ENCODE assay signal across 11 cellular contexts in genomic region chr2:226216578-226216977, GRCh38.
"Had no signal": no experiment of that assay in that cellular context is flagged by ENCODE, and none has a peak within 500 bp of the region (broad histone marks: within the 10 kb centered on the region; RNA-seq: fewer than 3 reads in every experiment).

No MANE protein-coding gene starts in this region.

- H3K36me3 ChIP-seq: WERI-Rb-1 had no signal

- H3K36me3 Mint-ChIP-seq: activated naive CD8-positive, alpha-beta T cell had no signal

- H3K27ac Mint-ChIP-seq: activated CD4-positive, alpha-beta memory T cell treated with anti-CD3 and anti-CD28 coated beads, Interleukin-2, amount 10 ng/mL, durations not matched to agents 7 days and 5 days; activated CD4-positive, alpha-beta T cell treated with anti-CD3 and anti-CD28 coated beads for 36 hours; activated naive CD4-positive, alpha-beta T cell treated with anti-CD3 and anti-CD28 coated beads for 36 hours; activated naive CD8-positive, alpha-beta T cell; activated T-helper 17 cell treated with anti-CD3 and anti-CD28 coated beads, Interleukin-2, amount 50 U/mL, for 72 hours; T-helper 2 cell treated with Interferon-gamma antibody and Interleukin-4, amounts not matched to agents 5 μg/mL and 100 μg/mL, for 36 hours had no signal

- H3K9me3 Mint-ChIP-seq: activated CD4-positive, alpha-beta memory T cell treated with anti-CD3 and anti-CD28 coated beads, Interleukin-2, amount 10 ng/mL, durations not matched to agents 7 days and 5 days; activated naive CD4-positive, alpha-beta T cell treated with anti-CD3 and anti-CD28 coated beads for 36 hours; activated T-helper 17 cell treated with anti-CD3 and anti-CD28 coated beads, Interleukin-2, amount 50 U/mL, for 72 hours; T-helper 2 cell treated with Interferon-gamma antibody and Interleukin-4, amounts not matched to agents 5 μg/mL and 100 μg/mL, for 36 hours had no signal

- H3K4me1 Mint-ChIP-seq: activated CD4-positive, alpha-beta memory T cell treated with anti-CD3 and anti-CD28 coated beads, Interleukin-2, amount 10 ng/mL, durations not matched to agents 7 days and 5 days; activated CD4-positive, alpha-beta T cell treated with anti-CD3 and anti-CD28 coated beads for 36 hours; activated T-helper 17 cell treated with anti-CD3 and anti-CD28 coated beads, Interleukin-2, amount 50 U/mL, for 72 hours had no signal

- H3K4me3 Mint-ChIP-seq: activated CD4-positive, alpha-beta memory T cell treated with anti-CD3 and anti-CD28 coated beads, Interleukin-2, amount 10 ng/mL, durations not matched to agents 7 days and 5 days; activated CD4-positive, alpha-beta T cell treated with anti-CD3 and anti-CD28 coated beads for 36 hours; activated naive CD4-positive, alpha-beta T cell treated with anti-CD3 and anti-CD28 coated beads for 36 hours; activated naive CD8-positive, alpha-beta T cell; activated T-helper 17 cell treated with anti-CD3 and anti-CD28 coated beads, Interleukin-2, amount 50 U/mL, for 72 hours; T-helper 2 cell treated with Interferon-gamma antibody and Interleukin-4, amounts not matched to agents 5 μg/mL and 100 μg/mL, for 36 hours had no signal

- DNase-seq: activated gamma-delta T cell, NCI-H1436 treated with DMSO at 0.1 percent for 48 hours, NCI-H187, SHP77 treated with DMSO at 0.1 percent for 48 hours had no signal

- H3K27ac ChIP-seq: WERI-Rb-1 had no signal
